17 cellular contexts compared by ENCODE assay signal in genomic region chr21:46633561-46633960, GRCh38. TPM values are rescaled to one million over a fixed set of nuclear protein-coding genes. Genes with fewer than 3 reads are reported as not detected.
A peak's percentile ranks its signal among the peaks of the same experiment; 100 is the strongest.
DNase-seq lines count a peak whose midpoint lies in the region; ATAC-seq and TF ChIP-seq lines count a peak whose summit lies in the region.
"Had no signal": no experiment of that assay in that cellular context is flagged by ENCODE, and none has a peak within 500 bp of the region (broad histone marks: within the 10 kb centered on the region; RNA-seq: fewer than 3 reads in every experiment).

No MANE protein-coding gene starts in this region.

- H4K20me1 ChIP-seq in PC-3 (ENCODE audit: low read length), result peaks cover 17% of the 10 kb centered on the region
- H4K20me1 ChIP-seq in osteoblast (ENCODE audit: insufficient read depth, low read length), result peaks cover 23% of the 10 kb centered on the region

- CTCF ChIA-PET in PC-3 (lab: Charles Lee), result no interaction called here

- no peaks in the 10 kb centered on the region for H3K9me3 Mint-ChIP-seq in central memory CD8-positive, alpha-beta T cell

- H3K9ac ChIP-seq in PC-3 (ENCODE audit: low read length), result no peak overlapping the region

- H3K27me3 ChIP-seq in PC-3 (ENCODE audit: low read length) (no peaks in the 10 kb centered on the region), osteoblast (ENCODE audit: insufficient read depth, low read length) (no peaks in the 10 kb centered on the region), heart right ventricle (no peaks in the 10 kb centered on the region)
- H3K27me3 ChIP-seq: cardiac muscle cell, thyroid gland had no signal

- H3K4me2 ChIP-seq in PC-3 (ENCODE audit: low read length) (peak overlapping the region; percentile 97; the same call in 1 of the 2 replicates), osteoblast (ENCODE audit: insufficient read depth, low read length) (no peak overlapping the region)

- peaks cover 27% of the 10 kb centered on the region for H3K79me2 ChIP-seq in PC-3 (ENCODE audit: low read length)
- H3K79me2 ChIP-seq in osteoblast (ENCODE audit: insufficient read depth, low read length), result peaks cover 29% of the 10 kb centered on the region

- H3K4me1 Mint-ChIP-seq in central memory CD8-positive, alpha-beta T cell, result peaks cover 29% of the 10 kb centered on the region

- 96 to 97% methylated on average over 5 of the region's 5 CpGs for WGBS in heart right ventricle, 2 donors

- peak overlapping the region; percentile 36 for H3K4me3 Mint-ChIP-seq in central memory CD8-positive, alpha-beta T cell

- H3K27me3 Mint-ChIP-seq in central memory CD8-positive, alpha-beta T cell, result peaks cover 12% of the 10 kb centered on the region

- H3K9me3 ChIP-seq in PC-3 (ENCODE audit: low read length) (no peaks in the 10 kb centered on the region), osteoblast (ENCODE audit: low read depth, low read length) (no peaks in the 10 kb centered on the region), heart right ventricle (no peaks in the 10 kb centered on the region)
- H3K9me3 ChIP-seq: left ventricle myocardium inferior, thyroid gland had no signal

- no peaks in the 10 kb centered on the region for H3K9me2 ChIP-seq in PC-3 (replicated peaks; ENCODE audit: low read length)

- BruUV-seq in PC-3 (replicated peaks; lab: Mats Ljungman, UMichigan), result no TSS peak

- intact Hi-C loops in PC-3 (cut with micrococcal nuclease), result no loop called here
- intact Hi-C loops in heart right ventricle (cut with DNase I), result no loop called here

- H3F3A ChIP-seq in PC-3 (ENCODE audit: low read length, unreplicated experiment), result no peaks in the 10 kb centered on the region

- H3K36me3 ChIP-seq in PC-3 (ENCODE audit: low read depth, low read length) (peaks cover 3% of the 10 kb centered on the region; the same call in 1 of the 2 replicates), osteoblast (ENCODE audit: insufficient read depth, low read length) (peaks cover 6% of the 10 kb centered on the region), heart right ventricle (peaks cover 0 to 12% (median 0%) of the 10 kb centered on the region in 9 donors)
- H3K36me3 ChIP-seq: cardiac muscle cell, left ventricle myocardium inferior, thyroid gland had no signal

- H3K4me1 ChIP-seq in PC-3 (ENCODE audit: insufficient read depth, low read length), result peaks cover 39% of the 10 kb centered on the region
- peaks cover 34% of the 10 kb centered on the region for H3K4me1 ChIP-seq in osteoblast (ENCODE audit: insufficient read depth, low read length)
- peaks cover 0 to 35% (median 27%) of the 10 kb centered on the region in 9 donors for H3K4me1 ChIP-seq in heart right ventricle

- H3K27ac ChIP-seq in PC-3 (ENCODE audit: low read length), result peak overlapping the region; percentile 97
- H3K27ac ChIP-seq in osteoblast (ENCODE audit: low read depth, low read length), result no peak overlapping the region
- H3K27ac ChIP-seq in heart right ventricle, result peak overlapping the region in 1 of 10 donors; percentile 99
- H3K27ac ChIP-seq: cardiac muscle cell, left ventricle myocardium inferior, thyroid gland had no signal

- ATAC-seq in PC-3, result no peak
- no peak for ATAC-seq in central memory CD8-positive, alpha-beta T cell (replicated peaks; ENCODE audit: extremely low read depth, poor library complexity, severe bottlenecking)
- ATAC-seq in heart right ventricle, result no peak
- no peak for ATAC-seq in GM19463 (IDR thresholded peaks at IDR 0.05; ENCODE audit: unreplicated experiment)
- ATAC-seq: Panc1 had no signal

- POLR2A ChIA-PET in PC-3 (lab: Charles Lee; ENCODE audit: unreplicated experiment), result no interaction called here

- H2AFZ ChIP-seq in PC-3 (ENCODE audit: low read length), result no peak overlapping the region
- peak overlapping the region; percentile 50 for H2AFZ ChIP-seq in osteoblast (ENCODE audit: low read length)

- H3K36me3 Mint-ChIP-seq in central memory CD8-positive, alpha-beta T cell (ENCODE audit: insufficient read depth), result peaks cover 16% of the 10 kb centered on the region

- TF ChIP-seq CTCF in PC-3 (conservative IDR thresholded peaks at IDR 0.05; ENCODE audit: low read depth, low read length), result no peak
- no peak for TF ChIP-seq CTCF in osteoblast (IDR thresholded peaks at IDR 0.05; ENCODE audit: extremely low read depth, low read depth, low read length)
- TF ChIP-seq CTCF in heart right ventricle (IDR thresholded peaks at IDR 0.05), result no peak

- no peak overlapping the region for H3K4me3 ChIP-seq in PC-3 (ENCODE audit: low read length)
- no peak overlapping the region for H3K4me3 ChIP-seq in osteoblast (ENCODE audit: insufficient read depth, low read length)
- no peak overlapping the region for H3K4me3 ChIP-seq in heart right ventricle
- H3K4me3 ChIP-seq: cardiac muscle cell, left ventricle myocardium inferior, thyroid gland had no signal

- DNase-seq in activated CD8-positive, alpha-beta memory T cell treated with anti-CD3 and anti-CD28 coated beads, Interleukin-2, amount 50 U/mL, for 1 hour (ENCODE audit: extremely low read depth), result peak; percentile 46
- DNase-seq in activated CD8-positive, alpha-beta memory T cell treated with anti-CD3 and anti-CD28 coated beads for 24 hours, result no peak
- DNase-seq in PC-3, result no peak
- no peak for DNase-seq in central memory CD8-positive, alpha-beta T cell (ENCODE audit: low spot score in 2 of 2)
- DNase-seq in osteoblast (ENCODE audit: insufficient read length, low spot score, missing footprints), result no peak
- DNase-seq in heart right ventricle, result no peak
- no peak for DNase-seq in NCI-H82 (lab: John Stamatoyannopoulos, UW)
- DNase-seq: activated CD4-positive, CD25-positive, alpha-beta regulatory T cell; foreskin fibroblast; left ventricle myocardium inferior; NCI-H1694 treated with DMSO at 0.1 percent for 48 hours; NCI-H510A treated with DMSO at 0.1 percent for 48 hours; thyroid gland had no signal

- peak overlapping the region; percentile 26 for H3K27ac Mint-ChIP-seq in central memory CD8-positive, alpha-beta T cell (ENCODE audit: low read depth)

RNA-seq across cellular contexts. Expression of gene PRMT2, which starts 1.9 kb away (rescaled TPM):
- total RNA-seq in PC-3 (2014; rRNA removed) (101 and 128 TPM in 2 replicates), osteoblast (134 and 136 TPM in 2 replicates), heart right ventricle (10 to 100 TPM; 40.3 to 70.1 (median 56.9) TPM)
- 10 to 100 TPM; 31.2 to 51.6 TPM for polyA plus RNA-seq in heart right ventricle

RNA-seq across cellular contexts. Expression of gene S100B, which starts 28.7 kb away (rescaled TPM):
- total RNA-seq in PC-3 (2014; rRNA removed), result not detected in 2 replicates
- 0.29 and 1.4 TPM in 2 replicates for total RNA-seq in osteoblast
- 1 to 10 TPM in 8 of 10 donors, under 1 TPM in 1, not detected in 1; 0.53 to 5.2 (median 2.9) TPM for total RNA-seq in heart right ventricle
- 10 to 100 TPM in 1 of 2 donors, 1 to 10 TPM in 1; 4.9 to 11.7 TPM for polyA plus RNA-seq in heart right ventricle
- total RNA-seq: A673 had no signal
